ENCODE assay signal across 14 cellular contexts in the genomic region with DNA sequence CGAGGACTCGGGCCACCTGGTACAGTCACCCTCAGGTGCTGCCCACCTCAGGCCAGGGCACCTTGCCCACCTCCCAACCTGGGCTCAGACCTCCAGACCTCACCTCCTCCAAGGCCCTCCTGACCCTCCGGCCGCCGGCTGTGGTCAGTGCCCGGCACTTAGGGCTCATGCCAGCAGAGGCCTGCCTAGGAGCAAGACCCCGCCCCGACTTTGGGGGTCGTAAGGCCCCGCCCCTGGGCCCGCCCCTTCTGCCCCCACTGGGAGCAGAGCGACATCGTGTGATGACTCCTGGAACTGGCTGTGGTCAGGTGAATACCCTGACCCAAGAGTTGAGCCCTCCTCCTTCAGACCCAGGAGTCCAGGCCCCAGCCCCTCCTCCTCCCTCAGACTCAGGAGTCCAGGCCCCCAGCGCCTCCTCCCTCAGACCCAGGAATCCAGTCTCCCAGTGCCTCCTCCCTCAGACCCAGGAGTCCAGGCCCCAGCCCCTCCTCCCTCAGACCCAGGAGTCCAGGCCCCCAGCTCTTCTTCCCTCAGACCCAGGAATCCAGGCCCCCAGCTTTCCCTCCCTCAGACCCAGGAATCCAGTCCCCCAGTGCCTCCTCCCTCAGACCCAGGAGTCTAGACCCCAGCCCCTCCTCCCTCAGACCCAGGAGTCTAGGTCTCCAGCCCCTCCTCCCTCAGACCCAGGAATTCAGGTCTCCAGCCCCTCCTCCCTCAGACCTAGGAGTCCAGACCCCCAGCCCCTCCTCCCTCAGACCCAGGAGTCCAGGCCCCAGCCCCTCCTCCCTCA. TPM values are rescaled to one million over a fixed set of nuclear protein-coding genes. Genes with fewer than 3 reads are reported as not detected.
A peak's percentile ranks its signal among the peaks of the same experiment; 100 is the strongest.
DNase-seq lines count a peak whose midpoint lies in the region; ATAC-seq, FAIRE-seq and TF ChIP-seq lines count a peak whose summit lies in the region.
"Had no signal": no experiment of that assay in that cellular context is flagged by ENCODE, and none has a peak within 500 bp of the region (broad histone marks: within the 10 kb centered on the region; RNA-seq: fewer than 3 reads in every experiment).

A gene with protein sequence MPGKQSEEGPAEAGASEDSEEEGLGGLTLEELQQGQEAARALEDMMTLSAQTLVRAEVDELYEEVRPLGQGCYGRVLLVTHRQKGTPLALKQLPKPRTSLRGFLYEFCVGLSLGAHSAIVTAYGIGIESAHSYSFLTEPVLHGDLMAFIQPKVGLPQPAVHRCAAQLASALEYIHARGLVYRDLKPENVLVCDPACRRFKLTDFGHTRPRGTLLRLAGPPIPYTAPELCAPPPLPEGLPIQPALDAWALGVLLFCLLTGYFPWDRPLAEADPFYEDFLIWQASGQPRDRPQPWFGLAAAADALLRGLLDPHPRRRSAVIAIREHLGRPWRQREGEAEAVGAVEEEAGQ (minus strand): TSS at position 183 of the 790 bp plus-strand sequence. CDS start 839 bp downstream, outside the sequence.

- H3K4me1 ChIP-seq in A673 (ENCODE audit: insufficient read depth, low read length, poor library complexity, severe bottlenecking), result no peaks in the 10 kb centered on the region

- CTCF ChIA-PET in A673 (lab: Charles Lee), result no interaction called here

- peaks cover 11% of the 10 kb centered on the region for H3K27me3 Mint-ChIP-seq in dendritic cell treated with granulocyte-macrophage colony-stimulating factor and Interleukin-4, amounts not matched to agents 40 ng/mL and 50 ng/mL, for 4 days

- POLR2A ChIA-PET in A673 (lab: Charles Lee; ENCODE audit: low non-redundant PET), result no interaction called here

- H3K4me3 Mint-ChIP-seq in dendritic cell treated with granulocyte-macrophage colony-stimulating factor and Interleukin-4, amounts not matched to agents 40 ng/mL and 50 ng/mL, for 4 days, result no peak within 1 kb of the TSS

- intact Hi-C loops in dendritic cell treated with granulocyte-macrophage colony-stimulating factor and Interleukin-4, amounts not matched to agents 40 ng/mL and 50 ng/mL, for 4 days (cut with micrococcal nuclease), result no loop called here
- intact Hi-C loops in A673 (cut with micrococcal nuclease; ENCODE audit: unreplicated experiment), result no loop called here

- no peaks in the 10 kb centered on the region for H3K36me3 Mint-ChIP-seq in dendritic cell treated with granulocyte-macrophage colony-stimulating factor and Interleukin-4, amounts not matched to agents 40 ng/mL and 50 ng/mL, for 4 days (ENCODE audit: low read depth)

- H3K27ac ChIP-seq in A673 (ENCODE audit: low read depth, low read length, poor library complexity, severe bottlenecking), result no peak within 1 kb of the TSS
- H3K27ac ChIP-seq: PC-9, thoracic aorta, VCaP had no signal

- H3K9me3 ChIP-seq in A673 (ENCODE audit: low read depth, low read length, poor library complexity, severe bottlenecking), result no peaks in the 10 kb centered on the region
- H3K9me3 ChIP-seq: thoracic aorta had no signal

- no TSS peak for BruUV-seq in A673 (replicated peaks; lab: Mats Ljungman, UMichigan)

- H3K27ac Mint-ChIP-seq in dendritic cell treated with granulocyte-macrophage colony-stimulating factor and Interleukin-4, amounts not matched to agents 40 ng/mL and 50 ng/mL, for 4 days, result peak within 1 kb of the TSS; percentile 36

- peaks cover 12% of the 10 kb centered on the region for H3K4me1 Mint-ChIP-seq in dendritic cell treated with granulocyte-macrophage colony-stimulating factor and Interleukin-4, amounts not matched to agents 40 ng/mL and 50 ng/mL, for 4 days (ENCODE audit: low read depth)

- no peak for DNase-seq in D721Med (ENCODE audit: insufficient read length, low spot score)
- DNase-seq in LHCN-M2 (ENCODE audit: low read depth), result peak; percentile 18
- peak; percentile 77 for DNase-seq in myocyte (ENCODE audit: low read depth)
- DNase-seq in A673 (ENCODE audit: low spot score), result no peak
- DNase-seq in HTR-8/SVneo (ENCODE audit: insufficient read length, low spot score), result no peak
- DNase-seq: GOT3; NCI-H1436; stimulated activated CD4-positive, alpha-beta T cell treated with anti-CD3 and anti-CD28 coated beads, Interleukin-4, amount 100 ng/mL, for 4 hours had no signal

- H3K27me3 ChIP-seq in A673 (replicated peaks; ENCODE audit: insufficient read depth, low read depth, low read length, poor library complexity), result no peaks in the 10 kb centered on the region

- no peaks in the 10 kb centered on the region for H3K36me3 ChIP-seq in A673 (ENCODE audit: insufficient read depth, low read length, poor library complexity, severe bottlenecking)
- H3K36me3 ChIP-seq: thoracic aorta had no signal

- TF ChIP-seq CTCF in D721Med (IDR thresholded peaks at IDR 0.05; ENCODE audit: insufficient read depth, missing control alignments), result peak; percentile 13
- TF ChIP-seq CTCF in A673 (conservative IDR thresholded peaks at IDR 0.05; ENCODE audit: low read depth, low read length), result no peak

- no peak for ATAC-seq in activated CD4-positive, CD25-positive, alpha-beta regulatory T cell treated with anti-CD3 and anti-CD28 coated beads, Interleukin-2, amount 50 U/mL, for 24 hours
- ATAC-seq in HG02763 (IDR thresholded peaks at IDR 0.05; ENCODE audit: unreplicated experiment), result no peak

- FAIRE-seq in D721Med (lab: Jason Lieb, UNC) (no peak), HTR-8/SVneo (lab: Jason Lieb, UNC) (no peak)

- no peak within 1 kb of the TSS for H3K4me3 ChIP-seq in A673 (ENCODE audit: low read depth, low read length, poor library complexity, severe bottlenecking)
- H3K4me3 ChIP-seq: PC-9, thoracic aorta had no signal

- H3K9me3 Mint-ChIP-seq in dendritic cell treated with granulocyte-macrophage colony-stimulating factor and Interleukin-4, amounts not matched to agents 40 ng/mL and 50 ng/mL, for 4 days, result no peaks in the 10 kb centered on the region

RNA-seq across cellular contexts. Expression of the gene that starts here (rescaled TPM):
- 0.71 and 1.5 TPM in 2 replicates for total RNA-seq in LHCN-M2 (2014; rRNA removed)
- polyA plus RNA-seq in LHCN-M2 (2012), result 0.49 TPM
- total RNA-seq in myocyte, result 39.9 and 84.5 TPM in 2 replicates
- polyA plus RNA-seq in myocyte (2012), result 19.5 TPM
- not detected in 2 replicates for total RNA-seq in A673 (2021)
- total RNA-seq: thoracic aorta had no signal

Comparison
In these comparisons a context has a peak if more than half of its experiments do, and no peak if none do; other contexts are left out.
1. RNA of the gene that starts here (total RNA-seq): 39.9 to 84.5 TPM in myocyte; 0.71 to 1.5 TPM in LHCN-M2 and not detected in A673; every median in the first group is over 10 times any median in the second.
2. DNase-seq: peak in LHCN-M2 (single experiment) and myocyte (single experiment); none in D721Med (single experiment), A673 (single experiment) and HTR-8/SVneo (single experiment).